In the genomic region with DNA sequence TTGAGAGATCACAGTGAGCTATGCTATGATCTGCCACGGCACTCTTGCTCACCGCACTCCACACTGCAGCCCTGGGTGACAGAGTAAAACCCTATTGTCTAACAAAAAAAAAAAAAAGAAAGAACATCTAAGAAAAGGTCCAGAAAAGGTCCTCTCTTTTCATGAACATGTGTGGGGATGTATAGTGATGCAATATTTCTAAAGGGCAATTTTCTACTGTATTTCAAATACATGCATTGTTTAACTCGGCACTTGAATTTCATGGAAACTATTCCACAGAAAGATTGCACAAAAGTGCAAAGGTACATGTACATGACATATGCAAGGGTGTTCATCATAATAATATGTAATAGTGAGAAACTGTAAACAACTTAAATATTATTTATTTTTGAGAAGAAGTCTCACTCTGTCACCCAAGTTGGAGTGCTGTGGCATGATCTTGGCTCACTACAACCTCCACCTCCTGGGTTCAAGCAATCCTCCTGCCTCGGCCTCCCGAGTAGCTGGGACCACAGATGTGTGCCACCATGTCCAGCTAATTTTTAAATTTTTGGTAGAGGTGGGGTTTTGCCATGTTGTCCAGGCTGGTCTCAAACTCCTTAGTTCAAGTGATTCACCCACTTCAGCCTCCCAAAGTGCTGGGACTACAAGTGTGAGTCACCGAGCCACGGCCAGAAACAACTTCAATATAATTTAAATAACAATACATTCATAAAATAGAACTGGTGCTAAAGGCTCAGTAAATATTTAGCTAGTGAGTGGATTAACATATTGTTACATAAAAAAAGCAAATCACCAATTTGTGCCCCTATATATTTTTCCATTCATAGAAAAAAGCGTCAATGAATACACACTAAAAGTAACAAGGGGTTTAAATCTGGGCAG, we compare ENCODE assay signal across 1 cellular context.
TF ChIP-seq lines count a peak whose summit lies in the region.

No MANE protein-coding gene starts in this region.

TF ChIP-seq in GM23338, 12 proteins besides CTCF, POLR2A, EP300 and RAD21 (continued from another document):
- TF ChIP-seq, protein P1, sequence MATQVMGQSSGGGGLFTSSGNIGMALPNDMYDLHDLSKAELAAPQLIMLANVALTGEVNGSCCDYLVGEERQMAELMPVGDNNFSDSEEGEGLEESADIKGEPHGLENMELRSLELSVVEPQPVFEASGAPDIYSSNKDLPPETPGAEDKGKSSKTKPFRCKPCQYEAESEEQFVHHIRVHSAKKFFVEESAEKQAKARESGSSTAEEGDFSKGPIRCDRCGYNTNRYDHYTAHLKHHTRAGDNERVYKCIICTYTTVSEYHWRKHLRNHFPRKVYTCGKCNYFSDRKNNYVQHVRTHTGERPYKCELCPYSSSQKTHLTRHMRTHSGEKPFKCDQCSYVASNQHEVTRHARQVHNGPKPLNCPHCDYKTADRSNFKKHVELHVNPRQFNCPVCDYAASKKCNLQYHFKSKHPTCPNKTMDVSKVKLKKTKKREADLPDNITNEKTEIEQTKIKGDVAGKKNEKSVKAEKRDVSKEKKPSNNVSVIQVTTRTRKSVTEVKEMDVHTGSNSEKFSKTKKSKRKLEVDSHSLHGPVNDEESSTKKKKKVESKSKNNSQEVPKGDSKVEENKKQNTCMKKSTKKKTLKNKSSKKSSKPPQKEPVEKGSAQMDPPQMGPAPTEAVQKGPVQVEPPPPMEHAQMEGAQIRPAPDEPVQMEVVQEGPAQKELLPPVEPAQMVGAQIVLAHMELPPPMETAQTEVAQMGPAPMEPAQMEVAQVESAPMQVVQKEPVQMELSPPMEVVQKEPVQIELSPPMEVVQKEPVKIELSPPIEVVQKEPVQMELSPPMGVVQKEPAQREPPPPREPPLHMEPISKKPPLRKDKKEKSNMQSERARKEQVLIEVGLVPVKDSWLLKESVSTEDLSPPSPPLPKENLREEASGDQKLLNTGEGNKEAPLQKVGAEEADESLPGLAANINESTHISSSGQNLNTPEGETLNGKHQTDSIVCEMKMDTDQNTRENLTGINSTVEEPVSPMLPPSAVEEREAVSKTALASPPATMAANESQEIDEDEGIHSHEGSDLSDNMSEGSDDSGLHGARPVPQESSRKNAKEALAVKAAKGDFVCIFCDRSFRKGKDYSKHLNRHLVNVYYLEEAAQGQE (IDR thresholded peaks at IDR 0.05; ENCODE audit: unreplicated experiment), result no peak
- TF ChIP-seq EZH2 (IDR thresholded peaks at IDR 0.05; ENCODE audit: low read depth, unreplicated experiment) (no peak), POLR2AphosphoS5 (IDR thresholded peaks at IDR 0.05; ENCODE audit: low read depth) (no peak), JUNB (IDR thresholded peaks at IDR 0.05; ENCODE audit: unreplicated experiment) (no peak), ZNF114 (CRISPR knock-in tag; IDR thresholded peaks at IDR 0.05) (no peak), STAT1 (IDR thresholded peaks at IDR 0.05; ENCODE audit: unreplicated experiment) (no peak), EZH2phosphoT487 (IDR thresholded peaks at IDR 0.05; ENCODE audit: unreplicated experiment) (no peak), NANOG (IDR thresholded peaks at IDR 0.05; ENCODE audit: borderline replicate concordance) (no peak), CREB1 (CRISPR knock-in tag; IDR thresholded peaks at IDR 0.05; ENCODE audit: low read depth) (no peak)
- TF ChIP-seq, protein P2, sequence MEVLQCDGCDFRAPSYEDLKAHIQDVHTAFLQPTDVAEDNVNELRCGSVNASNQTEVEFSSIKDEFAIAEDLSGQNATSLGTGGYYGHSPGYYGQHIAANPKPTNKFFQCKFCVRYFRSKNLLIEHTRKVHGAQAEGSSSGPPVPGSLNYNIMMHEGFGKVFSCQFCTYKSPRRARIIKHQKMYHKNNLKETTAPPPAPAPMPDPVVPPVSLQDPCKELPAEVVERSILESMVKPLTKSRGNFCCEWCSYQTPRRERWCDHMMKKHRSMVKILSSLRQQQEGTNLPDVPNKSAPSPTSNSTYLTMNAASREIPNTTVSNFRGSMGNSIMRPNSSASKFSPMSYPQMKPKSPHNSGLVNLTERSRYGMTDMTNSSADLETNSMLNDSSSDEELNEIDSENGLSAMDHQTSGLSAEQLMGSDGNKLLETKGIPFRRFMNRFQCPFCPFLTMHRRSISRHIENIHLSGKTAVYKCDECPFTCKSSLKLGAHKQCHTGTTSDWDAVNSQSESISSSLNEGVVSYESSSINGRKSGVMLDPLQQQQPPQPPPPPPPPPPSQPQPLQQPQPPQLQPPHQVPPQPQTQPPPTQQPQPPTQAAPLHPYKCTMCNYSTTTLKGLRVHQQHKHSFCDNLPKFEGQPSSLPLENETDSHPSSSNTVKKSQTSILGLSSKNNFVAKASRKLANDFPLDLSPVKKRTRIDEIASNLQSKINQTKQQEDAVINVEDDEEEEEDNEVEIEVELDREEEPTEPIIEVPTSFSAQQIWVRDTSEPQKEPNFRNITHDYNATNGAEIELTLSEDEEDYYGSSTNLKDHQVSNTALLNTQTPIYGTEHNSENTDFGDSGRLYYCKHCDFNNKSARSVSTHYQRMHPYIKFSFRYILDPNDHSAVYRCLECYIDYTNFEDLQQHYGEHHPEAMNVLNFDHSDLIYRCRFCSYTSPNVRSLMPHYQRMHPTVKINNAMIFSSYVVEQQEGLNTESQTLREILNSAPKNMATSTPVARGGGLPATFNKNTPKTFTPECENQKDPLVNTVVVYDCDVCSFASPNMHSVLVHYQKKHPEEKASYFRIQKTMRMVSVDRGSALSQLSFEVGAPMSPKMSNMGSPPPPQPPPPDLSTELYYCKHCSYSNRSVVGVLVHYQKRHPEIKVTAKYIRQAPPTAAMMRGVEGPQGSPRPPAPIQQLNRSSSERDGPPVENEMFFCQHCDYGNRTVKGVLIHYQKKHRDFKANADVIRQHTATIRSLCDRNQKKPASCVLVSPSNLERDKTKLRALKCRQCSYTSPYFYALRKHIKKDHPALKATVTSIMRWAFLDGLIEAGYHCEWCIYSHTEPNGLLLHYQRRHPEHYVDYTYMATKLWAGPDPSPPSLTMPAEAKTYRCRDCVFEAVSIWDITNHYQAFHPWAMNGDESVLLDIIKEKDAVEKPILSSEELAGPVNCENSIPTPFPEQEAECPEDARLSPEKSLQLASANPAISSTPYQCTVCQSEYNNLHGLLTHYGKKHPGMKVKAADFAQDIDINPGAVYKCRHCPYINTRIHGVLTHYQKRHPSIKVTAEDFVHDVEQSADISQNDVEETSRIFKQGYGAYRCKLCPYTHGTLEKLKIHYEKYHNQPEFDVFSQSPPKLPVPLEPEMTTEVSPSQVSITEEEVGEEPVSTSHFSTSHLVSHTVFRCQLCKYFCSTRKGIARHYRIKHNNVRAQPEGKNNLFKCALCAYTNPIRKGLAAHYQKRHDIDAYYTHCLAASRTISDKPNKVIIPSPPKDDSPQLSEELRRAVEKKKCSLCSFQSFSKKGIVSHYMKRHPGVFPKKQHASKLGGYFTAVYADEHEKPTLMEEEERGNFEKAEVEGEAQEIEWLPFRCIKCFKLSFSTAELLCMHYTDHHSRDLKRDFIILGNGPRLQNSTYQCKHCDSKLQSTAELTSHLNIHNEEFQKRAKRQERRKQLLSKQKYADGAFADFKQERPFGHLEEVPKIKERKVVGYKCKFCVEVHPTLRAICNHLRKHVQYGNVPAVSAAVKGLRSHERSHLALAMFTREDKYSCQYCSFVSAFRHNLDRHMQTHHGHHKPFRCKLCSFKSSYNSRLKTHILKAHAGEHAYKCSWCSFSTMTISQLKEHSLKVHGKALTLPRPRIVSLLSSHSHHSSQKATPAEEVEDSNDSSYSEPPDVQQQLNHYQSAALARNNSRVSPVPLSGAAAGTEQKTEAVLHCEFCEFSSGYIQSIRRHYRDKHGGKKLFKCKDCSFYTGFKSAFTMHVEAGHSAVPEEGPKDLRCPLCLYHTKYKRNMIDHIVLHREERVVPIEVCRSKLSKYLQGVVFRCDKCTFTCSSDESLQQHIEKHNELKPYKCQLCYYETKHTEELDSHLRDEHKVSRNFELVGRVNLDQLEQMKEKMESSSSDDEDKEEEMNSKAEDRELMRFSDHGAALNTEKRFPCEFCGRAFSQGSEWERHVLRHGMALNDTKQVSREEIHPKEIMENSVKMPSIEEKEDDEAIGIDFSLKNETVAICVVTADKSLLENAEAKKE (CRISPR knock-in tag; IDR thresholded peaks at IDR 0.05), result no peak
- TF ChIP-seq, protein P3, sequence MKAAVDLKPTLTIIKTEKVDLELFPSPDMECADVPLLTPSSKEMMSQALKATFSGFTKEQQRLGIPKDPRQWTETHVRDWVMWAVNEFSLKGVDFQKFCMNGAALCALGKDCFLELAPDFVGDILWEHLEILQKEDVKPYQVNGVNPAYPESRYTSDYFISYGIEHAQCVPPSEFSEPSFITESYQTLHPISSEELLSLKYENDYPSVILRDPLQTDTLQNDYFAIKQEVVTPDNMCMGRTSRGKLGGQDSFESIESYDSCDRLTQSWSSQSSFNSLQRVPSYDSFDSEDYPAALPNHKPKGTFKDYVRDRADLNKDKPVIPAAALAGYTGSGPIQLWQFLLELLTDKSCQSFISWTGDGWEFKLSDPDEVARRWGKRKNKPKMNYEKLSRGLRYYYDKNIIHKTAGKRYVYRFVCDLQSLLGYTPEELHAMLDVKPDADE (IDR thresholded peaks at IDR 0.05), result no peak
